Comparison of ENCODE assay signal across 11 cellular contexts in genomic region chr15:85625431-85625830, GRCh38.
DNase-seq lines count a peak whose midpoint lies in the region; ATAC-seq, FAIRE-seq and TF ChIP-seq lines count a peak whose summit lies in the region.
"Had no signal": no experiment of that assay in that cellular context is flagged by ENCODE, and none has a peak within 500 bp of the region (broad histone marks: within the 10 kb centered on the region; RNA-seq: fewer than 3 reads in every experiment).

No MANE protein-coding gene starts in this region.

- WGBS in sigmoid colon, 2 donors = 59 to 79% methylated on average over 6 of the region's 6 CpGs

- no peak overlapping the region for H2AFZ ChIP-seq in astrocyte (ENCODE audit: low read depth, low read length)

- peaks cover 35% of the 10 kb centered on the region for H4K20me1 ChIP-seq in astrocyte (ENCODE audit: insufficient read depth, low read length)

- FAIRE-seq in astrocyte (lab: Jason Lieb, UNC) = no peak

- H3K36me3 ChIP-seq in astrocyte (ENCODE audit: insufficient read depth, low read length) (no peaks in the 10 kb centered on the region), sigmoid colon (peaks cover 0 to 3% (median 0%) of the 10 kb centered on the region in 4 donors)

- no peaks in the 10 kb centered on the region for H3K27me3 Mint-ChIP-seq in astrocyte (ENCODE audit: low read depth, unreplicated experiment)

- peaks cover 2% of the 10 kb centered on the region for H3K36me3 Mint-ChIP-seq in astrocyte (ENCODE audit: low read depth, unreplicated experiment)

- TF ChIP-seq EP300 in sigmoid colon (IDR thresholded peaks at IDR 0.05) = no peak

- H3K4me3 ChIP-seq in astrocyte (ENCODE audit: insufficient read depth, low read depth, low read length) (no peak overlapping the region), sigmoid colon (no peak overlapping the region)

- intact Hi-C loops in sigmoid colon (cut with DNase I) = no loop called here

- H3K27ac ChIP-seq in astrocyte (ENCODE audit: low read depth, low read length) (peak overlapping the region; percentile 41), sigmoid colon (peak overlapping the region; percentile 26 to 89 (median 84))

- no peak for TF ChIP-seq POLR2A in sigmoid colon (IDR thresholded peaks at IDR 0.05)

- H3K9me3 ChIP-seq in astrocyte (ENCODE audit: insufficient read depth, low read depth, low read length) (no peaks in the 10 kb centered on the region), sigmoid colon (no peaks in the 10 kb centered on the region)

- TF ChIP-seq CTCF in astrocyte (IDR thresholded peaks at IDR 0.05; ENCODE audit: insufficient read depth, low read depth, low read length) (no peak), sigmoid colon (IDR thresholded peaks at IDR 0.05) (no peak), GM20000 (IDR thresholded peaks at IDR 0.05; ENCODE audit: extremely low read depth, missing control alignments) (no peak)

- H3K4me1 ChIP-seq in astrocyte (ENCODE audit: insufficient read depth, low read length) (peaks cover 42% of the 10 kb centered on the region), sigmoid colon (peaks cover 0 to 76% (median 59%) of the 10 kb centered on the region in 4 donors)

- H3K4me1 Mint-ChIP-seq in astrocyte (ENCODE audit: low read depth, unreplicated experiment) = peaks cover 21% of the 10 kb centered on the region

- no peak overlapping the region for H3K4me3 Mint-ChIP-seq in astrocyte (ENCODE audit: unreplicated experiment)
- H3K4me3 Mint-ChIP-seq: nephron progenitor cell had no signal

- no peak overlapping the region for H3K9ac ChIP-seq in astrocyte (ENCODE audit: low read length)

- DNase-seq in astrocyte (ENCODE audit: low read depth) = no peak
- no peak for DNase-seq in sigmoid colon
- DNase-seq in GM20000 (ENCODE audit: low spot score) = no peak
- DNase-seq in medulla oblongata (ENCODE audit: extremely low spot score) = no peak
- no peak for DNase-seq in COR-L47 (lab: John Stamatoyannopoulos, UW)
- no peak for DNase-seq in stimulated activated CD4-positive, alpha-beta T cell treated with anti-CD3 and anti-CD28 coated beads, Interleukin-2, amount 100 ng/mL, for 24 hours
- DNase-seq: NCI-H69; nephron progenitor cell; stimulated activated CD8-positive, alpha-beta memory T cell treated with anti-CD3 and anti-CD28 coated beads, Interleukin-4, amount 100 ng/mL, for 48 hours had no signal

- H3K9me3 Mint-ChIP-seq in astrocyte (ENCODE audit: unreplicated experiment) = peaks cover 2% of the 10 kb centered on the region
- H3K9me3 Mint-ChIP-seq: nephron progenitor cell had no signal

- H3K4me2 ChIP-seq in astrocyte (ENCODE audit: low read length) = peak overlapping the region; percentile 24

- peaks cover 64% of the 10 kb centered on the region for H3K79me2 ChIP-seq in astrocyte (ENCODE audit: insufficient read depth, low read length)

- H3K27me3 ChIP-seq in astrocyte (ENCODE audit: insufficient read depth, low read length) (no peaks in the 10 kb centered on the region), sigmoid colon (no peaks in the 10 kb centered on the region)

- H3K27ac Mint-ChIP-seq in astrocyte (ENCODE audit: unreplicated experiment) = peak overlapping the region; percentile 8
- H3K27ac Mint-ChIP-seq: nephron progenitor cell had no signal

- ATAC-seq in GM19023 (IDR thresholded peaks at IDR 0.05; ENCODE audit: unreplicated experiment) = peak; percentile 30
- peak; percentile 17 for ATAC-seq in HG03175 (IDR thresholded peaks at IDR 0.05; ENCODE audit: unreplicated experiment)
